Comparison of ENCODE assay signal across 21 cellular contexts in genomic region chr22:47619631-47620030, GRCh38.
DNase-seq lines count a peak whose midpoint lies in the region; ATAC-seq and TF ChIP-seq lines count a peak whose summit lies in the region.
"Had no signal": no experiment of that assay in that cellular context is flagged by ENCODE, and none has a peak within 500 bp of the region (broad histone marks: within the 10 kb centered on the region; RNA-seq: fewer than 3 reads in every experiment).

No MANE protein-coding gene starts in this region.

- TF ChIP-seq POLR2A in esophagus muscularis mucosa (IDR thresholded peaks at IDR 0.05; ENCODE audit: low read depth), result no peak

- H3K9me3 ChIP-seq in right atrium auricular region, result no peaks in the 10 kb centered on the region
- H3K9me3 ChIP-seq in esophagus muscularis mucosa, result no peaks in the 10 kb centered on the region
- H3K9me3 ChIP-seq: MG63 had no signal

- H3K27ac ChIP-seq in right atrium auricular region (no peak overlapping the region), esophagus muscularis mucosa (replicated peaks in 1 of 4) (no peak overlapping the region), brain microvascular endothelial cell (no peak overlapping the region)
- H3K27ac ChIP-seq: RWPE1 had no signal

- TF ChIP-seq EP300 in esophagus muscularis mucosa (IDR thresholded peaks at IDR 0.05), result no peak

- ATAC-seq in left cardiac atrium, result no peak
- ATAC-seq in sciatic nerve, result no peak
- ATAC-seq: HepG2, K562 had no signal

- H3K4me1 ChIP-seq in right atrium auricular region (no peaks in the 10 kb centered on the region), esophagus muscularis mucosa (no peaks in the 10 kb centered on the region)
- H3K4me1 ChIP-seq: BE2C had no signal

- in situ Hi-C loops in brain microvascular endothelial cell (cut with HindIII; ENCODE audit: low pct_ligation_motif_present, low sequenced_read_pairs), result no loop called here

- H3K4me3 ChIP-seq in right atrium auricular region, result no peak overlapping the region
- no peak overlapping the region for H3K4me3 ChIP-seq in esophagus muscularis mucosa
- H3K4me3 ChIP-seq in brain microvascular endothelial cell (ENCODE audit: low read depth, low read length), result no peak overlapping the region
- H3K4me3 ChIP-seq: K562, MG63 had no signal

- TF ChIP-seq CTCF in right atrium auricular region (IDR thresholded peaks at IDR 0.05) (no peak), esophagus muscularis mucosa (IDR thresholded peaks at IDR 0.05) (no peak), brain microvascular endothelial cell (IDR thresholded peaks at IDR 0.05; ENCODE audit: low read depth, low read length, missing control alignments) (no peak)

- H3K27me3 ChIP-seq in right atrium auricular region, result no peaks in the 10 kb centered on the region
- peaks cover 0 to 62% (median 0%) of the 10 kb centered on the region in 4 donors for H3K27me3 ChIP-seq in esophagus muscularis mucosa
- no peaks in the 10 kb centered on the region for H3K27me3 ChIP-seq in brain microvascular endothelial cell (replicated peaks)
- H3K27me3 ChIP-seq: BE2C, MG63 had no signal

- intact Hi-C loops in left cardiac atrium (cut with DNase I), result no loop called here
- intact Hi-C loops in esophagus muscularis mucosa (cut with DNase I), result no loop called here
- intact Hi-C loops in sciatic nerve (cut with DNase I), result no loop called here

- WGBS in esophagus muscularis mucosa, result 85% methylated on average over 11 of the region's 11 CpGs

- H3K36me3 ChIP-seq in right atrium auricular region, result no peaks in the 10 kb centered on the region
- no peaks in the 10 kb centered on the region for H3K36me3 ChIP-seq in esophagus muscularis mucosa
- H3K36me3 ChIP-seq in brain microvascular endothelial cell (replicated peaks), result no peaks in the 10 kb centered on the region
- H3K36me3 ChIP-seq: BE2C, MG63 had no signal

- DNase-seq in right atrium auricular region (ENCODE audit: low spot score) (peak; percentile 42), left cardiac atrium (no peak), esophagus muscularis mucosa (ENCODE audit: extremely low spot score) (peak; percentile 87), sciatic nerve (ENCODE audit: low spot score) (peak; percentile 33), occipital lobe (lab: John Stamatoyannopoulos, UW) (no peak), brain microvascular endothelial cell (no peak), NCI-H2171 (lab: John Stamatoyannopoulos, UW) (no peak)
- DNase-seq: BE2C; CD4-positive, CD25-positive, alpha-beta regulatory T cell; COR-L47; DMS79 treated with DMSO at 0.1 percent for 48 hours; H7; MG63; NCI-H1417 treated with DMSO at 0.1 percent for 48 hours; NCI-H187; NCI-H774; NK-92 treated with Interleukin-12 subunit alpha and Interleukin-12 subunit beta, amount 100 ng/mL, for 24 hours; SHP77 treated with DMSO at 0.1 percent for 48 hours had no signal

Comparison
In these comparisons a context has a peak if more than half of its experiments do, and no peak if none do; other contexts are left out.
1. DNase-seq: peak in right atrium auricular region (single experiment), esophagus muscularis mucosa (single experiment) and sciatic nerve (single experiment); none in left cardiac atrium (single experiment), occipital lobe (single experiment), brain microvascular endothelial cell (single experiment) and NCI-H2171 (single experiment).